Comparison of ENCODE assay signal across 2 cellular contexts in genomic region chr17:40511667-40512221, GRCh38.
TF ChIP-seq lines count a peak whose summit lies in the region.

No MANE protein-coding gene starts in this region.

TF ChIP-seq in IMR-90, 13 proteins besides CTCF, POLR2A, EP300 and RAD21:
- TF ChIP-seq SMC3 (IDR thresholded peaks at IDR 0.05; ENCODE audit: low read depth, low read length) (no peak), MXI1 (IDR thresholded peaks at IDR 0.05; ENCODE audit: borderline replicate concordance, low read depth, low read length) (no peak), FOS (IDR thresholded peaks at IDR 0.05; ENCODE audit: low read depth, low read length) (no peak), BHLHE40 (IDR thresholded peaks at IDR 0.05; ENCODE audit: low read depth, low read length) (no peak), MAFK (IDR thresholded peaks at IDR 0.05; ENCODE audit: low read depth, low read length) (no peak), NFE2L2 (IDR thresholded peaks at IDR 0.05; ENCODE audit: low read depth, low read length) (no peak), USF2 (IDR thresholded peaks at IDR 0.05; ENCODE audit: low read depth, low read length) (no peak), ELK1 (IDR thresholded peaks at IDR 0.05; ENCODE audit: borderline replicate concordance, low read depth, low read length) (no peak), MAZ (IDR thresholded peaks at IDR 0.05; ENCODE audit: borderline replicate concordance, low read depth, low read length) (no peak), CEBPB (IDR thresholded peaks at IDR 0.05; ENCODE audit: low read depth, low read length) (no peak), RFX5 (IDR thresholded peaks at IDR 0.05; ENCODE audit: low read depth, low read length) (no peak), CHD1 (IDR thresholded peaks at IDR 0.05; ENCODE audit: low read depth, low read length) (no peak), RCOR1 (IDR thresholded peaks at IDR 0.05; ENCODE audit: insufficient replicate concordance, low read length) (no peak)

TF ChIP-seq in K562, 482 proteins besides CTCF, POLR2A, EP300 and RAD21:
- no peak for TF ChIP-seq HNRNPUL1 (IDR thresholded peaks at IDR 0.05; ENCODE audit: low read length)
- TF ChIP-seq MBD1 (CRISPR knock-in tag; IDR thresholded peaks at IDR 0.05), result no peak
- no peak for TF ChIP-seq ZNF561 (CRISPR knock-in tag; conservative IDR thresholded peaks at IDR 0.05)
- TF ChIP-seq ZNF175 (CRISPR knock-in tag; IDR thresholded peaks at IDR 0.05; ENCODE audit: low read depth), result no peak
- no peak for TF ChIP-seq MAFF (IDR thresholded peaks at IDR 0.05; ENCODE audit: low read length)
- TF ChIP-seq SMARCA5 (IDR thresholded peaks at IDR 0.05), result no peak
- no peak for TF ChIP-seq MAFK (IDR thresholded peaks at IDR 0.05; ENCODE audit: low read length)
- TF ChIP-seq ZNF586 (CRISPR knock-in tag; conservative IDR thresholded peaks at IDR 0.05), result no peak
- no peak for TF ChIP-seq KLF13 (tag; IDR thresholded peaks at IDR 0.05; ENCODE audit: borderline replicate concordance, low read depth)
- TF ChIP-seq CBFA2T3 (IDR thresholded peaks at IDR 0.05), result no peak
- TF ChIP-seq TFAP4 (CRISPR knock-in tag; IDR thresholded peaks at IDR 0.05; ENCODE audit: borderline replicate concordance), result no peak
- TF ChIP-seq HBP1 (CRISPR knock-in tag; IDR thresholded peaks at IDR 0.05), result no peak
- no peak for TF ChIP-seq CEBPG (CRISPR knock-in tag; IDR thresholded peaks at IDR 0.05)
- TF ChIP-seq CEBPG (tag; conservative IDR thresholded peaks at IDR 0.05 in 1 of 2, IDR thresholded peaks at IDR 0.05 in 1 of 2), result no peak
- no peak for TF ChIP-seq FUS (optimal IDR thresholded peaks at IDR 0.05; ENCODE audit: low read depth, low read length)
- no peak for TF ChIP-seq HES1 (IDR thresholded peaks at IDR 0.05; ENCODE audit: low read depth)
TF ChIP-seq in K562: peak in this region for 0.
